Comparison of ENCODE assay signal across 20 cellular contexts in genomic region chr5:59519338-59519737, GRCh38.
"Had no signal": no experiment of that assay in that cellular context is flagged by ENCODE, and none has a peak within 500 bp of the region (broad histone marks: within the 10 kb centered on the region; RNA-seq: fewer than 3 reads in every experiment).

No MANE protein-coding gene starts in this region.

- H2AFZ ChIP-seq: PC-9 had no signal

- H3K27me3 ChIP-seq: MG63 had no signal

- H3K36me3 ChIP-seq: MG63 had no signal

- H3K4me2 ChIP-seq: PC-9 had no signal

- H3K27ac ChIP-seq: PC-9 had no signal

- ATAC-seq: activated CD8-positive, alpha-beta memory T cell treated with anti-CD3 and anti-CD28 coated beads, Interleukin-2, amount 10 ng/mL, durations not matched to agents 7 days and 5 days; activated T-cell treated with anti-CD3 and anti-CD28 coated beads, Interleukin-2, amount 50 U/mL, for 4 hours; T-helper 17 cell had no signal

- H3K9me3 ChIP-seq: MG63 had no signal

- DNase-seq: activated B cell treated with CpG ODN at 0.5 μM for 24 hours; activated CD4-positive, alpha-beta T cell treated with anti-CD3 and anti-CD28 coated beads for 1 hour; activated CD4-positive, alpha-beta T cell treated with anti-CD3 and anti-CD28 coated beads, Interleukin-2, amount 10 ng/mL, durations not matched to agents 24 days and 14 days; activated CD4-positive, alpha-beta T cell treated with anti-CD3 and anti-CD28 coated beads, Interleukin-2, amount 50 U/mL, for 48 hours; activated CD8-positive, alpha-beta memory T cell treated with anti-CD3 and anti-CD28 coated beads, Interleukin-2, amount 10 ng/mL, durations not matched to agents 7 days and 5 days; activated effector memory CD4-positive, alpha-beta T cell treated with anti-CD3 and anti-CD28 coated beads, Interleukin-2, amount 50 U/mL, for 16 hours; activated naive CD4-positive, alpha-beta T cell treated with Interleukin-2 at 50 U/mL for 16 hours; activated T-cell treated with anti-CD3 and anti-CD28 coated beads, Interleukin-2, amount 50 U/mL, for 4 hours; amygdala; MG63; NCI-H1105; NCI-H1436; NCI-H1694 treated with DMSO at 0.1 percent for 48 hours; NCI-H2029 treated with DMSO at 0.1 percent for 48 hours; NCI-H510A treated with DMSO at 0.1 percent for 48 hours; NCI-H69; PC-9; SIG-M5; T-helper 17 cell; T-helper 9 cell had no signal

- H3K4me3 ChIP-seq: MG63, PC-9 had no signal
